Comparison of ENCODE assay signal across 35 cellular contexts in genomic region chr10:31799181-31799580, GRCh38.
"Had no signal": no experiment of that assay in that cellular context is flagged by ENCODE, and none has a peak within 500 bp of the region (broad histone marks: within the 10 kb centered on the region; RNA-seq: fewer than 3 reads in every experiment).

No MANE protein-coding gene starts in this region.

- H3K4me3 ChIP-seq: adrenal gland, ascending aorta, esophagus muscularis mucosa, gastrocnemius medialis, heart left ventricle had no signal

- H3K4me1 ChIP-seq: adrenal gland, ascending aorta, esophagus muscularis mucosa, foreskin keratinocyte, gastrocnemius medialis had no signal

- FAIRE-seq: colon had no signal

- H3K36me3 ChIP-seq: adrenal gland, ascending aorta, brain microvascular endothelial cell, esophagus muscularis mucosa, gastrocnemius medialis, heart left ventricle, WERI-Rb-1 had no signal

- H3K4me1 Mint-ChIP-seq: activated B cell treated with CpG ODN at 0.5 μM for 24 hours; activated CD8-positive, alpha-beta memory T cell treated with anti-CD3 and anti-CD28 coated beads, Interleukin-2, amount 10 ng/mL, durations not matched to agents 7 days and 5 days; activated naive CD4-positive, alpha-beta T cell treated with anti-CD3 and anti-CD28 coated beads, Interleukin-2, amount 50 U/mL, for 24 hours; activated naive CD8-positive, alpha-beta T cell treated with anti-CD3 and anti-CD28 coated beads, Interleukin-2, amount 50 U/mL, for 24 hours; activated T-helper 17 cell treated with anti-CD3 and anti-CD28 coated beads, Interleukin-2, amount 50 U/mL, for 72 hours; T-helper 17 cell had no signal

- H3K9me3 ChIP-seq: adrenal gland, ascending aorta, esophagus muscularis mucosa, gastrocnemius medialis, heart left ventricle had no signal

- H3K9me3 Mint-ChIP-seq: activated B cell treated with CpG ODN at 0.5 μM for 24 hours; activated CD4-positive, alpha-beta memory T cell treated with anti-CD3 and anti-CD28 coated beads for 36 hours; activated naive CD4-positive, alpha-beta T cell treated with anti-CD3 and anti-CD28 coated beads, Interleukin-2, amount 50 U/mL, for 24 hours; activated naive CD8-positive, alpha-beta T cell treated with anti-CD3 and anti-CD28 coated beads for 36 hours; activated naive CD8-positive, alpha-beta T cell treated with anti-CD3 and anti-CD28 coated beads, Interleukin-2, amount 50 U/mL, for 24 hours; activated T-cell treated with anti-CD3 and anti-CD28 coated beads, Interleukin-2, amount 50 U/mL, for 24 hours; activated T-helper 17 cell treated with anti-CD3 and anti-CD28 coated beads, Interleukin-2, amount 50 U/mL, for 72 hours; effector memory CD8-positive, alpha-beta T cell; T-helper 2 cell treated with Interferon-gamma antibody and Interleukin-4, amounts not matched to agents 5 μg/mL and 100 μg/mL, for 36 hours had no signal

- DNase-seq: activated B cell treated with CpG ODN at 0.5 μM for 24 hours; activated CD4-positive, alpha-beta memory T cell treated with anti-CD3 and anti-CD28 coated beads for 36 hours; activated CD4-positive, alpha-beta T cell treated with anti-CD3 and anti-CD28 coated beads for 48 hours; activated CD8-positive, alpha-beta memory T cell treated with anti-CD3 and anti-CD28 coated beads, Interleukin-2, amount 10 ng/mL, durations not matched to agents 7 days and 5 days; activated CD8-positive, alpha-beta memory T cell treated with anti-CD3 and anti-CD28 coated beads, Interleukin-2, amount 50 U/mL, for 4 hours; activated CD8-positive, alpha-beta T cell treated with anti-CD3 and anti-CD28 coated beads, Interleukin-2, amount 10 ng/mL, durations not matched to agents 7 days and 5 days; activated effector memory CD4-positive, alpha-beta T cell treated with Interleukin-2 at 50 U/mL for 16 hours; activated gamma-delta T cell treated with Interleukin-2 at 50 U/mL for 16 hours; activated naive CD4-positive, alpha-beta T cell treated with Interleukin-2 at 50 U/mL for 16 hours; activated naive CD8-positive, alpha-beta T cell treated with anti-CD3 and anti-CD28 coated beads for 36 hours; activated naive CD8-positive, alpha-beta T cell treated with anti-CD3 and anti-CD28 coated beads, Interleukin-2, amount 50 U/mL, for 24 hours; activated T-cell treated with anti-CD3 and anti-CD28 coated beads, Interleukin-2, amount 50 U/mL, for 24 hours; adrenal gland; brain microvascular endothelial cell; caudate nucleus; cortex of kidney; dermis blood vessel endothelial cell; effector CD4-positive, alpha-beta T cell; effector memory CD8-positive, alpha-beta T cell; erythroblast; foreskin keratinocyte; gastrocnemius medialis; glutamatergic neuron; heart left ventricle; T-helper 1 cell; T-helper 17 cell; T1000; WERI-Rb-1 had no signal

- H3K36me3 Mint-ChIP-seq: activated CD8-positive, alpha-beta memory T cell treated with anti-CD3 and anti-CD28 coated beads, Interleukin-2, amount 10 ng/mL, durations not matched to agents 7 days and 5 days; activated naive CD8-positive, alpha-beta T cell treated with anti-CD3 and anti-CD28 coated beads for 36 hours had no signal

- H3K27ac ChIP-seq: adrenal gland, ascending aorta, brain microvascular endothelial cell, esophagus muscularis mucosa, foreskin keratinocyte, gastrocnemius medialis, heart left ventricle, WERI-Rb-1 had no signal

- H3K27ac Mint-ChIP-seq: activated B cell treated with CpG ODN at 0.5 μM for 24 hours; activated CD4-positive, alpha-beta memory T cell treated with anti-CD3 and anti-CD28 coated beads for 36 hours; activated CD8-positive, alpha-beta memory T cell treated with anti-CD3 and anti-CD28 coated beads, Interleukin-2, amount 10 ng/mL, durations not matched to agents 7 days and 5 days; activated CD8-positive, alpha-beta T cell treated with anti-CD3 and anti-CD28 coated beads, Interleukin-2, amount 10 ng/mL, durations not matched to agents 7 days and 5 days; activated naive CD4-positive, alpha-beta T cell treated with anti-CD3 and anti-CD28 coated beads, Interleukin-2, amount 50 U/mL, for 24 hours; activated naive CD8-positive, alpha-beta T cell treated with anti-CD3 and anti-CD28 coated beads for 36 hours; activated naive CD8-positive, alpha-beta T cell treated with anti-CD3 and anti-CD28 coated beads, Interleukin-2, amount 50 U/mL, for 24 hours; activated T-cell treated with anti-CD3 and anti-CD28 coated beads, Interleukin-2, amount 50 U/mL, for 24 hours; activated T-helper 17 cell treated with anti-CD3 and anti-CD28 coated beads, Interleukin-2, amount 50 U/mL, for 72 hours; T-helper 17 cell; T-helper 2 cell treated with Interferon-gamma antibody and Interleukin-4, amounts not matched to agents 5 μg/mL and 100 μg/mL, for 36 hours had no signal

- H3K27me3 ChIP-seq: adrenal gland, ascending aorta, brain microvascular endothelial cell, esophagus muscularis mucosa, foreskin keratinocyte, gastrocnemius medialis, heart left ventricle had no signal

- H3K4me3 Mint-ChIP-seq: activated B cell treated with CpG ODN at 0.5 μM for 24 hours; activated CD4-positive, alpha-beta memory T cell treated with anti-CD3 and anti-CD28 coated beads for 36 hours; activated CD8-positive, alpha-beta memory T cell treated with anti-CD3 and anti-CD28 coated beads, Interleukin-2, amount 10 ng/mL, durations not matched to agents 7 days and 5 days; activated CD8-positive, alpha-beta T cell treated with anti-CD3 and anti-CD28 coated beads, Interleukin-2, amount 10 ng/mL, durations not matched to agents 7 days and 5 days; activated naive CD4-positive, alpha-beta T cell treated with anti-CD3 and anti-CD28 coated beads, Interleukin-2, amount 50 U/mL, for 24 hours; activated naive CD8-positive, alpha-beta T cell treated with anti-CD3 and anti-CD28 coated beads for 36 hours; activated naive CD8-positive, alpha-beta T cell treated with anti-CD3 and anti-CD28 coated beads, Interleukin-2, amount 50 U/mL, for 24 hours; activated T-cell treated with anti-CD3 and anti-CD28 coated beads, Interleukin-2, amount 50 U/mL, for 24 hours; activated T-helper 17 cell treated with anti-CD3 and anti-CD28 coated beads, Interleukin-2, amount 50 U/mL, for 72 hours; effector memory CD8-positive, alpha-beta T cell; T-helper 17 cell; T-helper 2 cell treated with Interferon-gamma antibody and Interleukin-4, amounts not matched to agents 5 μg/mL and 100 μg/mL, for 36 hours had no signal

- ATAC-seq: activated CD4-positive, CD25-positive, alpha-beta regulatory T cell treated with anti-CD3 and anti-CD28 coated beads, Interleukin-2, amount 50 U/mL, for 24 hours; activated CD8-positive, alpha-beta memory T cell treated with anti-CD3 and anti-CD28 coated beads, Interleukin-2, amount 10 ng/mL, durations not matched to agents 7 days and 5 days; activated CD8-positive, alpha-beta T cell treated with anti-CD3 and anti-CD28 coated beads, Interleukin-2, amount 10 ng/mL, durations not matched to agents 7 days and 5 days; activated naive CD8-positive, alpha-beta T cell treated with anti-CD3 and anti-CD28 coated beads, Interleukin-2, amount 50 U/mL, for 24 hours; activated T-helper 17 cell treated with anti-CD3 and anti-CD28 coated beads, Interleukin-2, amount 50 U/mL, for 72 hours; effector memory CD8-positive, alpha-beta T cell; foreskin keratinocyte; gastrocnemius medialis; heart left ventricle; T-helper 17 cell had no signal

- H3K27me3 Mint-ChIP-seq: activated B cell treated with CpG ODN at 0.5 μM for 24 hours; activated CD4-positive, alpha-beta memory T cell treated with anti-CD3 and anti-CD28 coated beads for 36 hours; activated CD8-positive, alpha-beta memory T cell treated with anti-CD3 and anti-CD28 coated beads, Interleukin-2, amount 10 ng/mL, durations not matched to agents 7 days and 5 days; activated naive CD4-positive, alpha-beta T cell treated with anti-CD3 and anti-CD28 coated beads, Interleukin-2, amount 50 U/mL, for 24 hours; activated naive CD8-positive, alpha-beta T cell treated with anti-CD3 and anti-CD28 coated beads for 36 hours; activated naive CD8-positive, alpha-beta T cell treated with anti-CD3 and anti-CD28 coated beads, Interleukin-2, amount 50 U/mL, for 24 hours; activated T-cell treated with anti-CD3 and anti-CD28 coated beads, Interleukin-2, amount 50 U/mL, for 24 hours; activated T-helper 17 cell treated with anti-CD3 and anti-CD28 coated beads, Interleukin-2, amount 50 U/mL, for 72 hours; effector memory CD8-positive, alpha-beta T cell; T-helper 17 cell had no signal
